Comparison of ENCODE assay signal across 17 cellular contexts in the genomic region with DNA sequence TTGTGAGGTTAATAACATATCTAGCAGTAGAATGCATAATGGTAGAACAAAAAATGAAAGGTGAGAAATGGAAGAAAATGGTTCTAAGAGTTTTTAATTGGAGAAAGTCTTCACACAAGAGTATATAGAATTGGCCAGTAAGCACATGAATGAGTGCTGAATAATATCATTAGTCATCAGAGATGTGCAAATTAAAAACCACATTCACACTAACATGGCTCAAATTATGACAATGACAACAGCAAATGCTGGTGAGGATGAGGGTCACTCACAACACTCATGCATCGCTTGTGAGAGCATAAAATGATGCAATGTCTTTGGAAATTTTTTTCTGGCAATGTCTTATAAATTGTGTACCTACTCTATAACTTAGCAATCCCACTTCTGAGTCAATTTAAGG.
"Had no signal": no experiment of that assay in that cellular context is flagged by ENCODE, and none has a peak within 500 bp of the region (broad histone marks: within the 10 kb centered on the region; RNA-seq: fewer than 3 reads in every experiment).

No MANE protein-coding gene starts in this region.

- DNase-seq: activated CD4-positive, alpha-beta T cell treated with anti-CD3 and anti-CD28 coated beads, Interleukin-2, amount 50 U/mL, for 48 hours; activated T-cell treated with anti-CD3 and anti-CD28 coated beads, Interleukin-2, amount 50 U/mL, for 1 hour; amniotic stem cell; dermis blood vessel endothelial cell; effector memory CD8-positive, alpha-beta T cell; kidney; left ventricle myocardium superior; mesendoderm; natural killer cell; small intestine; stimulated activated naive CD8-positive, alpha-beta T cell treated with anti-CD3 and anti-CD28 coated beads, Interleukin-15, Interleukin-2, amounts not matched to agents 100 U/mL and 50 U/mL, for 24 hours; T-cell; trophoblast cell; WERI-Rb-1 had no signal

- ATAC-seq: activated naive CD4-positive, alpha-beta T cell treated with anti-CD3 and anti-CD28 coated beads, Interleukin-2, amount 50 U/mL, for 72 hours; effector memory CD8-positive, alpha-beta T cell; left ventricle myocardium superior; natural killer cell; stimulated activated naive CD8-positive, alpha-beta T cell treated with anti-CD3 and anti-CD28 coated beads, Interleukin-15, Interleukin-2, amounts not matched to agents 100 U/mL and 50 U/mL, for 24 hours; T-cell had no signal

- H3K4me3 ChIP-seq: right atrium auricular region, suprapubic skin had no signal
